Comparison of ENCODE assay signal across 8 cellular contexts in genomic region chr7:107744345-107744750, GRCh38. TPM values are rescaled to one million over a fixed set of nuclear protein-coding genes. Genes with fewer than 3 reads are reported as not detected.
A peak's percentile ranks its signal among the peaks of the same experiment; 100 is the strongest.
DNase-seq lines count a peak whose midpoint lies in the region; ATAC-seq and TF ChIP-seq lines count a peak whose summit lies in the region.

No MANE protein-coding gene starts in this region.

- ATAC-seq in activated T-cell treated with anti-CD3 and anti-CD28 coated beads, Interleukin-2, amount 50 U/mL, for 4 hours: peak; percentile 44 to 48
- ATAC-seq in HG02981 (IDR thresholded peaks at IDR 0.05; ENCODE audit: unreplicated experiment): peak; percentile 33
- peak; percentile 45 for ATAC-seq in RWPE2 (ENCODE audit: low read depth)

- H3K27me3 ChIP-seq in RWPE2 (ENCODE audit: insufficient read depth, poor library complexity, severe bottlenecking): no peaks in the 10 kb centered on the region
- no peaks in the 10 kb centered on the region for H3K27me3 ChIP-seq in esophagus squamous epithelium
- no peaks in the 10 kb centered on the region for H3K27me3 ChIP-seq in ovary

- peak overlapping the region; percentile 72 for H3K27ac ChIP-seq in RWPE2 (ENCODE audit: poor library complexity, severe bottlenecking)
- H3K27ac ChIP-seq in esophagus squamous epithelium: peak overlapping the region; percentile 86 to 96 (median 95)
- peak overlapping the region; percentile 82 to 96 for H3K27ac ChIP-seq in ovary

- peaks cover 25% of the 10 kb centered on the region for H3K36me3 ChIP-seq in RWPE2 (ENCODE audit: low read depth)
- peaks cover 0 to 8% (median 0%) of the 10 kb centered on the region in 3 donors for H3K36me3 ChIP-seq in esophagus squamous epithelium
- H3K36me3 ChIP-seq in ovary: no peaks in the 10 kb centered on the region

- peaks cover 8% of the 10 kb centered on the region for H3K36me3 Mint-ChIP-seq in activated T-cell treated with anti-CD3 and anti-CD28 coated beads, Interleukin-2, amount 50 U/mL, for 4 hours (ENCODE audit: insufficient read depth)

- peaks cover 50% of the 10 kb centered on the region for H3K4me1 Mint-ChIP-seq in activated T-cell treated with anti-CD3 and anti-CD28 coated beads, Interleukin-2, amount 50 U/mL, for 4 hours (ENCODE audit: low read depth)

- H3K9me3 ChIP-seq in RWPE2 (ENCODE audit: severe bottlenecking): no peaks in the 10 kb centered on the region
- no peaks in the 10 kb centered on the region for H3K9me3 ChIP-seq in esophagus squamous epithelium
- H3K9me3 ChIP-seq in ovary: no peaks in the 10 kb centered on the region

- H3K4me1 ChIP-seq in RWPE2 (ENCODE audit: insufficient read depth, poor library complexity, severe bottlenecking): peaks cover 18% of the 10 kb centered on the region
- H3K4me1 ChIP-seq in esophagus squamous epithelium: peaks cover 14 to 51% (median 34%) of the 10 kb centered on the region in 3 donors
- H3K4me1 ChIP-seq in ovary (ENCODE audit: insufficient read depth): peaks cover 7% of the 10 kb centered on the region

- no peak for TF ChIP-seq CTCF in RWPE2 (IDR thresholded peaks at IDR 0.05; ENCODE audit: poor library complexity, severe bottlenecking)
- no peak for TF ChIP-seq CTCF in esophagus squamous epithelium (IDR thresholded peaks at IDR 0.05)
- TF ChIP-seq CTCF in ovary (IDR thresholded peaks at IDR 0.05): no peak

- TF ChIP-seq POLR2A in esophagus squamous epithelium (IDR thresholded peaks at IDR 0.05) (no peak), ovary (IDR thresholded peaks at IDR 0.05) (no peak)

- H3K9me3 Mint-ChIP-seq in activated T-cell treated with anti-CD3 and anti-CD28 coated beads, Interleukin-2, amount 50 U/mL, for 4 hours: no peaks in the 10 kb centered on the region

- H3K4me3 Mint-ChIP-seq in activated T-cell treated with anti-CD3 and anti-CD28 coated beads, Interleukin-2, amount 50 U/mL, for 4 hours: peak overlapping the region; percentile 98

- TF ChIP-seq EP300 in ovary (IDR thresholded peaks at IDR 0.05): no peak

- no peaks in the 10 kb centered on the region for H3K27me3 Mint-ChIP-seq in activated T-cell treated with anti-CD3 and anti-CD28 coated beads, Interleukin-2, amount 50 U/mL, for 4 hours (ENCODE audit: low read depth)

- intact Hi-C loops in esophagus squamous epithelium (cut with DNase I) (loop anchor here (10.0 kb wide), 1 partner anchor 130 kb away; no protein-coding TSS in a partner anchor), ovary (cut with DNase I) (loop anchor here in 1 of 4 donors (5.0 kb wide), 1 partner anchor 128 kb away; no protein-coding TSS in a partner anchor)

- 0% methylated on average over 1 to 4 of the region's 22 CpGs for WGBS in esophagus squamous epithelium, 2 donors
- WGBS in ovary, 3 donors: 0 to 1% (median 1%) methylated on average over 22 of the region's 22 CpGs

- H3K4me3 ChIP-seq in RWPE2 (ENCODE audit: severe bottlenecking) (peak overlapping the region; percentile 63), esophagus squamous epithelium (peak overlapping the region; percentile 69 to 85 (median 80)), ovary (peak overlapping the region; percentile 95)

- no peak for DNase-seq in activated T-cell treated with anti-CD3 and anti-CD28 coated beads, Interleukin-2, amount 50 U/mL, for 4 hours
- no peak for DNase-seq in activated T-cell treated with anti-CD3 and anti-CD28 coated beads, Interleukin-2, amount 50 U/mL, for 48 hours
- no peak for DNase-seq in RWPE2 (ENCODE audit: low spot score)
- no peak for DNase-seq in esophagus squamous epithelium (lab: John Stamatoyannopoulos, UW)
- no peak for DNase-seq in ovary
- no peak for DNase-seq in NCI-H524 treated with DMSO at 0.1 percent for 48 hours (lab: John Stamatoyannopoulos, UW)
- no peak for DNase-seq in NCI-H2081 treated with DMSO at 0.1 percent for 48 hours (lab: John Stamatoyannopoulos, UW)

RNA-seq across cellular contexts. Expression of gene CBLL1, which starts 0.4 kb away (rescaled TPM):
- 10 to 100 TPM; 37.2 to 45.9 (median 42.7) TPM for total RNA-seq in activated T-cell treated with anti-CD3 and anti-CD28 coated beads, Interleukin-2, amount 50 U/mL, for 4 hours
- total RNA-seq in esophagus squamous epithelium (10 to 100 TPM in 3 of 4 donors, 1 to 10 TPM in 1; 9.6 to 28.8 (median 14.5) TPM), ovary (10 to 100 TPM; 18.4 to 36.4 (median 25.6) TPM)
- polyA plus RNA-seq in ovary: 10 to 100 TPM; 12.2 to 47.1 TPM

RNA-seq across cellular contexts. Expression of gene SLC26A3, which starts 58.7 kb away (rescaled TPM):
- under 1 TPM; 0.19 to 0.48 (median 0.37) TPM for total RNA-seq in activated T-cell treated with anti-CD3 and anti-CD28 coated beads, Interleukin-2, amount 50 U/mL, for 4 hours
- total RNA-seq in esophagus squamous epithelium (not detected), ovary (1 to 10 TPM in 1 of 7 donors, under 1 TPM in 3, not detected in 3; 0.30 to 1.9 (median 0.61) TPM)
- under 1 TPM; 0.06 to 0.07 TPM for polyA plus RNA-seq in ovary
